Comparison of ENCODE assay signal across 16 cellular contexts in the genomic region with DNA sequence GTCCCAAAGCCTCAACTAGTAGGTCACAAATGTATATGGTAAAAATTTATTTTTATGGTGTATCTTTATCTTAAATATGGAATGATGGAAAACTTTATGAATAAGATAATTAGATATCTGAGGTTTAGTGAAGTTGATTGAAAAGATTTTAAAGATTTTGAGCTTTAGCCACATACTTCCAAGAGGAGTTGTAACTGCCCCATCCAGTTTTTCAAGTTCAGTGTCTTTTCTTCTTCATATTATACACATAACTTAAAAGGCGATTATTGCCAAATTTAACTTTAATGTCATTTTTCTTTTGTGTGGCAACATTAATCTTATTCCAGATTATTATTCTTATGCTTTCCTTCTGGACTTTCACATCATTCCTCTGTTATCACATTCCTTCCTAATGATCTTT.
"Had no signal": no experiment of that assay in that cellular context is flagged by ENCODE, and none has a peak within 500 bp of the region (broad histone marks: within the 10 kb centered on the region; RNA-seq: fewer than 3 reads in every experiment).

No MANE protein-coding gene starts in this region.

- H3K27me3 ChIP-seq: dorsolateral prefrontal cortex, esophagus muscularis mucosa, gastrocnemius medialis, heart right ventricle, right atrium auricular region, sigmoid colon, tibial artery had no signal

- H3K27ac ChIP-seq: dorsolateral prefrontal cortex, esophagus muscularis mucosa, gastrocnemius medialis, heart right ventricle, right atrium auricular region, sigmoid colon, skin epidermis, tibial artery had no signal

- H3K9me3 ChIP-seq: esophagus muscularis mucosa, gastrocnemius medialis, sigmoid colon, tibial artery had no signal

- H3K4me1 Mint-ChIP-seq: natural killer cell had no signal

- H3K36me3 ChIP-seq: esophagus muscularis mucosa, gastrocnemius medialis, heart right ventricle, right atrium auricular region, sigmoid colon, tibial artery had no signal

- H3K27ac Mint-ChIP-seq: natural killer cell had no signal

- H3K4me1 ChIP-seq: esophagus muscularis mucosa, gastrocnemius medialis, heart right ventricle, right atrium auricular region had no signal

- H3K4me3 Mint-ChIP-seq: natural killer cell, neural crest cell had no signal

- H3K4me3 ChIP-seq: dorsolateral prefrontal cortex, esophagus muscularis mucosa, gastrocnemius medialis, heart right ventricle, right atrium auricular region, sigmoid colon, skin epidermis, tibial artery had no signal

- DNase-seq: cortex of kidney; dorsolateral prefrontal cortex; effector CD8-positive, alpha-beta T cell; gastrocnemius medialis; heart right ventricle; hypothalamus; kidney glomerular epithelial cell; natural killer cell; sigmoid colon; stimulated activated CD4-positive, alpha-beta T cell treated with anti-CD3 and anti-CD28 coated beads, Interleukin-2, amount 100 ng/mL, for 48 hours; stimulated activated naive CD4-positive, alpha-beta T cell treated with Interleukin-2 at 50 U/mL for 16 hours; tibial artery had no signal
